In the genomic region with DNA sequence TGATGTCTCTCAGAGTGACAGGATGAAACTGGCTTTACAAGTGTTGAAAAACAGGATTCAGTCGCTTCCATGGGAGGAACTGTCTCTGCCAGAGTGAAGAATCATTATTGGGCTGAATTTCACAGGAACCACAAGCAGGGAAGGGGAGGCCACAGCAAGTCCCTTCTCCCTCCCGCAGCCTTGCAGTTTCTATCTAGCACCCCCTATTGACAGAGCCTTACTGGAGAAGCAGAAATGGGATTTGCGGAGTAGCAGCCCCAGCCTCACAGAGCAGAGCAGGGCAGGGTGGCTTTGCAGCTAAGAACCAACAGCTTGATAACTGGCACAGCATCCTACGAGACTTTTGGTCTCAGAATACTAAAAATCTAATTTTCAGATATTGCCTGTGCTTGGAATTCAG, we compare ENCODE assay signal across 11 cellular contexts.
DNase-seq lines count a peak whose midpoint lies in the region; ATAC-seq, FAIRE-seq and TF ChIP-seq lines count a peak whose summit lies in the region.
"Had no signal": no experiment of that assay in that cellular context is flagged by ENCODE, and none has a peak within 500 bp of the region (broad histone marks: within the 10 kb centered on the region; RNA-seq: fewer than 3 reads in every experiment).

No MANE protein-coding gene starts in this region.

- H3K9ac ChIP-seq in HCT116 (ENCODE audit: low read length) (no peak overlapping the region), GM12878 (ENCODE audit: control insufficient read depth, insufficient read depth, low read length) (no peak overlapping the region)

- no peak for TF ChIP-seq EP300 in GM12878 (IDR thresholded peaks at IDR 0.05; ENCODE audit: borderline replicate concordance in 1 of 2, control insufficient read depth in 1 of 2, low read depth in 2 of 2, low read length in 2 of 2)
- TF ChIP-seq EP300 in sigmoid colon (IDR thresholded peaks at IDR 0.05), result no peak

- H3K79me2 ChIP-seq in DOHH2 (ENCODE audit: control insufficient read depth, low read length) (no peaks in the 10 kb centered on the region), HCT116 (ENCODE audit: insufficient read depth, low read length) (no peaks in the 10 kb centered on the region), GM12878 (ENCODE audit: control insufficient read depth, insufficient read depth, low read length) (no peaks in the 10 kb centered on the region)

- H3K36me3 ChIP-seq in DOHH2 (ENCODE audit: control insufficient read depth, low read length) (no peaks in the 10 kb centered on the region), HCT116 (ENCODE audit: control insufficient read depth in 1 of 2, insufficient read depth in 2 of 2, low read length in 2 of 2) (no peaks in the 10 kb centered on the region), GM12878 (ENCODE audit: control insufficient read depth in 2 of 2, insufficient read depth in 2 of 2, low read length in 1 of 2) (no peaks in the 10 kb centered on the region), kidney epithelial cell (ENCODE audit: control insufficient read depth, insufficient read depth, low read length) (no peaks in the 10 kb centered on the region), sigmoid colon (no peaks in the 10 kb centered on the region)

- in situ Hi-C loops in GM12878 (cut with MboI), result no loop called here

- H4K20me1 ChIP-seq in DOHH2 (ENCODE audit: control insufficient read depth, insufficient read depth, low read depth, low read length) (no peaks in the 10 kb centered on the region), HCT116 (ENCODE audit: insufficient read depth) (no peaks in the 10 kb centered on the region), GM12878 (ENCODE audit: control insufficient read depth, insufficient read depth) (no peaks in the 10 kb centered on the region)

- CTCF ChIA-PET in HCT116 (lab: Charles Lee) (no interaction called here), GM12878 (lab: Yijun Ruan, JAX) (interaction anchor here (0.6 to 1.2 kb wide), 3 partner anchors 10 to 181 kb away, joined by 3 to 17 read pairs (median 3); no protein-coding TSS in a partner anchor)

- RAD21 ChIA-PET in HCT116 (lab: Charles Lee; ENCODE audit: low non-redundant PET in 1 of 2, low total read pairs in 2 of 2, uncharacterized antibody in 2 of 2, unreplicated experiment in 2 of 2) (no interaction called here), GM12878 (lab: Charles Lee; ENCODE audit: unreplicated experiment) (interaction anchor here (1.4 kb wide), 1 partner anchor 11 kb away, joined by 7 read pairs; no protein-coding TSS in a partner anchor)

- no peak overlapping the region for H3K4me3 ChIP-seq in DOHH2 (ENCODE audit: low read length)
- H3K4me3 ChIP-seq in HCT116 (replicated peaks in 1 of 2; ENCODE audit: low read depth in 1 of 2, low read length in 2 of 2), result no peak overlapping the region
- H3K4me3 ChIP-seq in GM12878, result no peak overlapping the region
- H3K4me3 ChIP-seq in kidney epithelial cell (ENCODE audit: low read depth, low read length), result no peak overlapping the region
- H3K4me3 ChIP-seq in sigmoid colon, result no peak overlapping the region

- no peaks in the 10 kb centered on the region for H3K9me3 ChIP-seq in DOHH2 (ENCODE audit: control insufficient read depth, insufficient read depth, low read length)
- no peaks in the 10 kb centered on the region for H3K9me3 ChIP-seq in HCT116 (ENCODE audit: control insufficient read depth in 1 of 2, insufficient read depth in 1 of 2, low read depth in 1 of 2, low read length in 2 of 2)
- H3K9me3 ChIP-seq in GM12878 (replicated peaks; ENCODE audit: control insufficient read depth, insufficient read depth, low read length), result no peaks in the 10 kb centered on the region
- no peaks in the 10 kb centered on the region for H3K9me3 ChIP-seq in sigmoid colon

- H3K4me1 ChIP-seq in DOHH2 (ENCODE audit: control insufficient read depth, low read length) (no peaks in the 10 kb centered on the region), HCT116 (ENCODE audit: control insufficient read depth in 1 of 2, insufficient read depth in 2 of 2, low read length in 2 of 2) (no peaks in the 10 kb centered on the region), GM12878 (ENCODE audit: control insufficient read depth, insufficient read depth, low read length) (no peaks in the 10 kb centered on the region), sigmoid colon (no peaks in the 10 kb centered on the region)

- intact Hi-C loops in HCT116 (cut with micrococcal nuclease) (no loop called here), GM12878 (cut with micrococcal nuclease; ENCODE audit: unreplicated experiment) (no loop called here), sigmoid colon (cut with DNase I) (no loop called here)

- H3F3A ChIP-seq in DOHH2 (ENCODE audit: control insufficient read depth, insufficient read depth), result no peaks in the 10 kb centered on the region

- WGBS in GM12878 (ENCODE audit: insufficient coverage, insufficient replicate concordance, low lambda C conversion rate, missing lambda C conversion rate), result 39% methylated on average over 4 of the region's 4 CpGs
- WGBS in sigmoid colon, 2 donors, result 47 to 51% methylated on average over 4 of the region's 4 CpGs

- no TSS peak for BruUV-seq in HCT116 (replicated peaks; lab: Mats Ljungman, UMichigan)
- BruUV-seq in GM12878 (replicated peaks; lab: Mats Ljungman, UMichigan), result no TSS peak

- H3K27me3 ChIP-seq in DOHH2 (ENCODE audit: control insufficient read depth, low read length) (no peaks in the 10 kb centered on the region), HCT116 (ENCODE audit: insufficient read depth, low read length) (no peaks in the 10 kb centered on the region), GM12878 (replicated peaks in 1 of 2; ENCODE audit: control insufficient read depth in 2 of 2, insufficient read depth in 2 of 2, low read length in 1 of 2) (peaks cover 0 to 1% of the 10 kb centered on the region in 2 experiments; a peak in 2 of 4 replicates), kidney epithelial cell (ENCODE audit: control insufficient read depth, insufficient read depth, low read length) (no peaks in the 10 kb centered on the region), sigmoid colon (no peaks in the 10 kb centered on the region)

- ATAC-seq in HCT116 (peak; percentile 66), GM12878 (no peak), GM21786 (IDR thresholded peaks at IDR 0.05; ENCODE audit: unreplicated experiment) (no peak)

- H3K4me2 ChIP-seq in DOHH2 (ENCODE audit: low read length), result no peak overlapping the region
- no peak overlapping the region for H3K4me2 ChIP-seq in HCT116 (ENCODE audit: low read length)
- H3K4me2 ChIP-seq in GM12878 (ENCODE audit: control insufficient read depth, insufficient read depth), result no peak overlapping the region

- POLR2A ChIA-PET in HCT116 (lab: Charles Lee) (no interaction called here), GM12878 (lab: Charles Lee) (no interaction called here)

- FAIRE-seq in GM12878 (lab: Jason Lieb, UNC), result no peak

- H2AFZ ChIP-seq in HCT116 (ENCODE audit: low read depth, low read length, poor library complexity, severe bottlenecking), result no peak overlapping the region
- no peak overlapping the region for H2AFZ ChIP-seq in GM12878 (ENCODE audit: control insufficient read depth, low read depth, low read length)

- TF ChIP-seq POLR2A in HCT116 (IDR thresholded peaks at IDR 0.05; ENCODE audit: borderline replicate concordance, extremely low read depth, insufficient read depth, insufficient read length) (no peak), GM12878 (IDR thresholded peaks at IDR 0.05; ENCODE audit: low read depth, low read length) (no peak), sigmoid colon (IDR thresholded peaks at IDR 0.05) (no peak)

- H3K27ac ChIP-seq in DOHH2 (ENCODE audit: low read depth, low read length) (no peak overlapping the region), HCT116 (ENCODE audit: low read depth, low read length) (no peak overlapping the region), GM12878 (ENCODE audit: control insufficient read depth, insufficient read depth) (no peak overlapping the region), sigmoid colon (no peak overlapping the region)

- SMC1A ChIA-PET in GM12878 (lab: Charles Lee; ENCODE audit: uncharacterized antibody, unreplicated experiment), result no interaction called here

- DNase-seq in HCT116 (ENCODE audit: low read depth, low spot score), result no peak
- DNase-seq in GM12878 (ENCODE audit: low read depth, low spot score), result no peak
- DNase-seq in kidney epithelial cell (ENCODE audit: low read depth), result no peak
- no peak for DNase-seq in foreskin melanocyte
- DNase-seq in sigmoid colon, result no peak
- DNase-seq: activated B cell treated with CpG ODN at 0.5 μM for 24 hours; activated effector memory CD4-positive, alpha-beta T cell treated with anti-CD3 and anti-CD28 coated beads, Interleukin-2, amount 50 U/mL, for 16 hours; EL; right cardiac atrium had no signal

- TF ChIP-seq CTCF in DOHH2 (IDR thresholded peaks at IDR 0.05; ENCODE audit: low read depth, low read length, poor library complexity, severe bottlenecking), result peak; percentile 34
- TF ChIP-seq CTCF in HCT116 (IDR thresholded peaks at IDR 0.05 in 2 of 3, conservative IDR thresholded peaks at IDR 0.05 in 1 of 3; ENCODE audit: borderline replicate concordance in 1 of 3, insufficient read depth in 1 of 3, low read depth in 2 of 3, low read length in 2 of 3), result peak in 2 of 3 experiments; percentile 34 to 35; a peak in 4 of 6 replicates
- TF ChIP-seq CTCF in GM12878 (IDR thresholded peaks at IDR 0.05 in 2 of 3, conservative IDR thresholded peaks at IDR 0.05 in 1 of 3; ENCODE audit: control insufficient read depth in 2 of 3, extremely low read depth in 1 of 3, insufficient read depth in 1 of 3, low read depth in 3 of 3, low read length in 3 of 3), result peak; percentile 17 to 21 (median 19); a peak in 2 of 6 replicates
- TF ChIP-seq CTCF in kidney epithelial cell (IDR thresholded peaks at IDR 0.05; ENCODE audit: insufficient read depth, low read length, poor library complexity, severe bottlenecking), result peak; percentile 26
- TF ChIP-seq CTCF in sigmoid colon (IDR thresholded peaks at IDR 0.05), result no peak

- no peaks in the 10 kb centered on the region for H3K9me2 ChIP-seq in DOHH2 (replicated peaks; ENCODE audit: control insufficient read depth, low read length)
- H3K9me2 ChIP-seq in HCT116 (ENCODE audit: insufficient read depth), result no peaks in the 10 kb centered on the region

- TF ChIP-seq RAD21 in HCT116 (IDR thresholded peaks at IDR 0.05; ENCODE audit: low read depth) (peak; percentile 32; the same call in 1 of the 2 replicates), GM12878 (IDR thresholded peaks at IDR 0.05; ENCODE audit: insufficient read depth, low read depth, low read length) (peak; percentile 10; the same call in 1 of the 2 replicates)

TF ChIP-seq in HCT116, 20 proteins besides CTCF, POLR2A, EP300 and RAD21 (continues in another document):
- no peak for TF ChIP-seq SP1 (IDR thresholded peaks at IDR 0.05; ENCODE audit: low read depth)

TF ChIP-seq in GM12878, 131 proteins besides CTCF, POLR2A, EP300 and RAD21 (continues in another document):
- no peak for TF ChIP-seq ZBED1 (IDR thresholded peaks at IDR 0.05; ENCODE audit: borderline replicate concordance)
- no peak for TF ChIP-seq BCL11A (IDR thresholded peaks at IDR 0.05; ENCODE audit: low read depth, low read length)
- TF ChIP-seq GABPA (IDR thresholded peaks at IDR 0.05; ENCODE audit: low read depth), result no peak
- no peak for TF ChIP-seq NFXL1 (IDR thresholded peaks at IDR 0.05; ENCODE audit: borderline replicate concordance)
- no peak for TF ChIP-seq SUZ12 (IDR thresholded peaks at IDR 0.05; ENCODE audit: unreplicated experiment)

Comparison
In these comparisons a context has a peak if more than half of its experiments do, and no peak if none do; other contexts are left out.
1. CTCF ChIP-seq: peak in DOHH2 (single experiment), HCT116 (2 of 3), GM12878 (3 of 3) and kidney epithelial cell (single experiment); none in sigmoid colon (0 of 4).